28 cellular contexts compared by ENCODE assay signal in the genomic region with DNA sequence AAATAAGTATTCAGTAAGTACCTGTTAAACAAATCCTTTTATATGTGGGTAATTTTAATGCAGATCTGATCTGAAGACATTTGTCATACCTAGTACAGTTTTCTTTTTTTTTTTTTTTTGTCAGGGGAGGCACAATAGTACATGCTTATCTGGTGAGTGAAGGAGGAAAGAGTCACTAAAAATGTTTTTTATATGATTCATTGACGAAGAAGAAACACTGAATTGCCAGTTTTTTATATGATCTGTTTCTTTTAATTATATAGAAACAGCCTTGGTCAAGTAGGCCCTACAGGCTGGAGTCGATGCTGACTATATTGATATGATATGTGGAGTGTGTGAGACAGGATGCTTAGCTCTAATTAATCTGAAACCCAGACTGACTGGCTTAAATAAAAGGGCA.
A peak's percentile ranks its signal among the peaks of the same experiment; 100 is the strongest.
DNase-seq lines count a peak whose midpoint lies in the region; ATAC-seq and TF ChIP-seq lines count a peak whose summit lies in the region.
"Had no signal": no experiment of that assay in that cellular context is flagged by ENCODE, and none has a peak within 500 bp of the region (broad histone marks: within the 10 kb centered on the region; RNA-seq: fewer than 3 reads in every experiment).

No MANE protein-coding gene starts in this region.

- H3K4me3 Mint-ChIP-seq in activated T-helper 17 cell treated with anti-CD3 and anti-CD28 coated beads, Interleukin-2, amount 50 U/mL, for 72 hours, result no peak overlapping the region
- H3K4me3 Mint-ChIP-seq: activated naive CD4-positive, alpha-beta T cell treated with anti-CD3 and anti-CD28 coated beads for 36 hours; activated T-cell treated with anti-CD3 and anti-CD28 coated beads, Interleukin-2, amount 50 U/mL, for 4 hours; CD4-positive, CD25-positive, alpha-beta regulatory T cell; H9; naive B cell; stimulated activated naive CD8-positive, alpha-beta T cell treated with anti-CD3 and anti-CD28 coated beads, Interleukin-15, amount 100 ng/mL, for 72 hours; T-helper 1 cell treated with Interleukin-12 subunit alpha and Interleukin-12 subunit beta and Interleukin-4 antibody, amounts not matched to agents 30 μg/mL and 1 μg/mL, for 36 hours had no signal

- peak; percentile 28 for DNase-seq in AG09309 (ENCODE audit: low read depth)
- DNase-seq in HPDE6-E6E7 (ENCODE audit: extremely low spot score), result peak; percentile 6
- DNase-seq in amniotic stem cell (lab: John Stamatoyannopoulos, UW), result peak; percentile 44
- peak; percentile 42 for DNase-seq in iris pigment epithelial cell (ENCODE audit: low read depth)
- DNase-seq in SHP77 treated with DMSO at 0.1 percent for 48 hours (lab: John Stamatoyannopoulos, UW), result no peak
- DNase-seq in left lobe of liver (ENCODE audit: low spot score), result no peak
- DNase-seq: ACHN; activated naive CD4-positive, alpha-beta T cell treated with anti-CD3 and anti-CD28 coated beads for 36 hours; activated T-cell treated with anti-CD3 and anti-CD28 coated beads, Interleukin-2, amount 50 U/mL, for 4 hours; anterior cingulate cortex; CD4-positive, CD25-positive, alpha-beta regulatory T cell; DMS 273 treated with DMSO at 0.1 percent for 48 hours; effector CD8-positive, alpha-beta T cell; esophagus squamous epithelium; H9; head of caudate nucleus; Karpas-422; naive B cell; NCI-H1048; NCI-H187 treated with DMSO at 0.1 percent for 48 hours; NCI-H226; NCI-H774; SIG-M5; stimulated activated naive CD8-positive, alpha-beta T cell treated with anti-CD3 and anti-CD28 coated beads, Interleukin-15, amount 100 ng/mL, for 72 hours; transverse colon had no signal

- H3K27me3 Mint-ChIP-seq in activated T-helper 17 cell treated with anti-CD3 and anti-CD28 coated beads, Interleukin-2, amount 50 U/mL, for 72 hours, result peaks cover 7% of the 10 kb centered on the region
- H3K27me3 Mint-ChIP-seq: stimulated activated naive CD8-positive, alpha-beta T cell treated with anti-CD3 and anti-CD28 coated beads, Interleukin-15, amount 100 ng/mL, for 72 hours had no signal

- H3K4me3 ChIP-seq in AG09309 (ENCODE audit: control insufficient read depth, low read depth, low read length), result no peak overlapping the region
- H3K4me3 ChIP-seq: esophagus squamous epithelium, transverse colon had no signal

- TF ChIP-seq CTCF in AG09309 (IDR thresholded peaks at IDR 0.05; ENCODE audit: control insufficient read depth, insufficient read depth, low read depth, low read length, missing control alignments), result no peak

- no peaks in the 10 kb centered on the region for H3K36me3 Mint-ChIP-seq in activated T-helper 17 cell treated with anti-CD3 and anti-CD28 coated beads, Interleukin-2, amount 50 U/mL, for 72 hours (ENCODE audit: low read depth)
- H3K36me3 Mint-ChIP-seq: CD4-positive, CD25-positive, alpha-beta regulatory T cell; naive B cell had no signal

- H3K9me3 Mint-ChIP-seq in activated T-helper 17 cell treated with anti-CD3 and anti-CD28 coated beads, Interleukin-2, amount 50 U/mL, for 72 hours, result no peaks in the 10 kb centered on the region
- H3K9me3 Mint-ChIP-seq: activated naive CD4-positive, alpha-beta T cell treated with anti-CD3 and anti-CD28 coated beads for 36 hours; activated T-cell treated with anti-CD3 and anti-CD28 coated beads, Interleukin-2, amount 50 U/mL, for 4 hours; CD4-positive, CD25-positive, alpha-beta regulatory T cell; naive B cell; stimulated activated naive CD8-positive, alpha-beta T cell treated with anti-CD3 and anti-CD28 coated beads, Interleukin-15, amount 100 ng/mL, for 72 hours; T-helper 1 cell treated with Interleukin-12 subunit alpha and Interleukin-12 subunit beta and Interleukin-4 antibody, amounts not matched to agents 30 μg/mL and 1 μg/mL, for 36 hours had no signal

- no peak overlapping the region for H3K27ac Mint-ChIP-seq in activated T-helper 17 cell treated with anti-CD3 and anti-CD28 coated beads, Interleukin-2, amount 50 U/mL, for 72 hours
- H3K27ac Mint-ChIP-seq: activated naive CD4-positive, alpha-beta T cell treated with anti-CD3 and anti-CD28 coated beads for 36 hours; CD4-positive, CD25-positive, alpha-beta regulatory T cell; H9; naive B cell; stimulated activated naive CD8-positive, alpha-beta T cell treated with anti-CD3 and anti-CD28 coated beads, Interleukin-15, amount 100 ng/mL, for 72 hours; T-helper 1 cell treated with Interleukin-12 subunit alpha and Interleukin-12 subunit beta and Interleukin-4 antibody, amounts not matched to agents 30 μg/mL and 1 μg/mL, for 36 hours had no signal

- ATAC-seq in left lobe of liver (no peak), HG03457 (IDR thresholded peaks at IDR 0.05; ENCODE audit: unreplicated experiment) (no peak)
- no peak for ATAC-seq in activated T-helper 17 cell treated with anti-CD3 and anti-CD28 coated beads, Interleukin-2, amount 50 U/mL, for 72 hours (replicated peaks)
- ATAC-seq: activated T-cell treated with anti-CD3 and anti-CD28 coated beads, Interleukin-2, amount 50 U/mL, for 4 hours; stimulated activated naive CD8-positive, alpha-beta T cell treated with anti-CD3 and anti-CD28 coated beads, Interleukin-15, amount 100 ng/mL, for 72 hours had no signal

- H3K4me1 Mint-ChIP-seq in activated T-helper 17 cell treated with anti-CD3 and anti-CD28 coated beads, Interleukin-2, amount 50 U/mL, for 72 hours, result no peaks in the 10 kb centered on the region
- H3K4me1 Mint-ChIP-seq: CD4-positive, CD25-positive, alpha-beta regulatory T cell; stimulated activated naive CD8-positive, alpha-beta T cell treated with anti-CD3 and anti-CD28 coated beads, Interleukin-15, amount 100 ng/mL, for 72 hours had no signal

Comparison
In these comparisons a context has a peak if more than half of its experiments do, and no peak if none do; other contexts are left out.
1. DNase-seq: peak in AG09309 (single experiment), HPDE6-E6E7 (single experiment), amniotic stem cell (single experiment) and iris pigment epithelial cell (single experiment); none in SHP77 treated with DMSO at 0.1 percent for 48 hours (single experiment) and left lobe of liver (single experiment).